Comparison of ENCODE assay signal across 19 cellular contexts in genomic region chr6:142958343-142958742, GRCh38.
"Had no signal": no experiment of that assay in that cellular context is flagged by ENCODE, and none has a peak within 500 bp of the region (broad histone marks: within the 10 kb centered on the region; RNA-seq: fewer than 3 reads in every experiment).

No MANE protein-coding gene starts in this region.

- H3K36me3 ChIP-seq: left lung, lower lobe of right lung, pancreas, sigmoid colon, stomach, thyroid gland, vagina had no signal

- H3K79me2 ChIP-seq: hepatocyte had no signal

- H3K9me3 ChIP-seq: left lung, lower lobe of right lung, pancreas, sigmoid colon, stomach, thyroid gland, vagina had no signal

- DNase-seq: dorsolateral prefrontal cortex; effector CD4-positive, alpha-beta T cell; kidney; left lung; lower lobe of right lung; natural killer cell; occipital lobe; pancreas; retina; sigmoid colon; stimulated activated CD4-positive, alpha-beta T cell treated with anti-CD3 and anti-CD28 coated beads, Interleukin-2, amount 100 ng/mL, for 24 hours; stimulated activated CD4-positive, alpha-beta T cell treated with anti-CD3 and anti-CD28 coated beads, Interleukin-4, amount 100 ng/mL, for 24 hours; stimulated activated naive CD4-positive, alpha-beta T cell treated with Interleukin-2 at 50 U/mL for 16 hours; stomach; thyroid gland; trophoblast cell had no signal

- H3K4me1 ChIP-seq: left lung, lower lobe of right lung, sigmoid colon, thyroid gland, vagina had no signal

- H3K27ac ChIP-seq: dorsolateral prefrontal cortex, hepatocyte, left lung, lower lobe of right lung, pancreas, sigmoid colon, stomach, thyroid gland, vagina had no signal

- H3K27me3 ChIP-seq: dorsolateral prefrontal cortex, hepatocyte, left lung, pancreas, sigmoid colon, stomach, thyroid gland, vagina had no signal

- H2AFZ ChIP-seq: hepatocyte had no signal

- H3K4me3 ChIP-seq: dorsolateral prefrontal cortex, hepatocyte, left lung, lower lobe of right lung, pancreas, sigmoid colon, stomach, thyroid gland, vagina had no signal

- H3K4me2 ChIP-seq: hepatocyte had no signal

- ATAC-seq: left lung; lower lobe of right lung; natural killer cell; pancreas; stimulated activated effector memory CD8-positive, alpha-beta T cell treated with anti-CD3 and anti-CD28 coated beads, Interleukin-12 subunit alpha, Interleukin-12 subunit beta, amount 100 ng/mL, for 72 hours had no signal
